ENCODE assay signal across 10 cellular contexts in genomic region chr1:106995970-106996369, GRCh38.
DNase-seq lines count a peak whose midpoint lies in the region; ATAC-seq lines count a peak whose summit lies in the region.
"Had no signal": no experiment of that assay in that cellular context is flagged by ENCODE, and none has a peak within 500 bp of the region (broad histone marks: within the 10 kb centered on the region; RNA-seq: fewer than 3 reads in every experiment).

No MANE protein-coding gene starts in this region.

- no peak overlapping the region for H3K14ac ChIP-seq in mesenchymal stem cell (ENCODE audit: low read length in 2 of 2)

- no peak overlapping the region for H4K91ac ChIP-seq in mesenchymal stem cell (ENCODE audit: low read length)

- H2BK12ac ChIP-seq in mesenchymal stem cell (ENCODE audit: low read length in 2 of 2), result no peak overlapping the region

- no peak overlapping the region for H3K4me2 ChIP-seq in mesenchymal stem cell (ENCODE audit: low read length, poor library complexity, severe bottlenecking)

- peak overlapping the region in 2 of 6 donors; percentile 1 to 83 for H3K27ac Mint-ChIP-seq in naive B cell
- H3K27ac Mint-ChIP-seq: activated naive CD8-positive, alpha-beta T cell treated with anti-CD3 and anti-CD28 coated beads, Interleukin-2, amount 10 ng/mL, durations not matched to agents 7 days and 5 days had no signal

- no peak overlapping the region for H2BK5ac ChIP-seq in mesenchymal stem cell (ENCODE audit: low read depth, low read length, poor library complexity, severe bottlenecking)

- H3K4me1 Mint-ChIP-seq in naive B cell, result peaks cover 0 to 6% (median 0%) of the 10 kb centered on the region in 3 donors
- H3K4me1 Mint-ChIP-seq: activated naive CD8-positive, alpha-beta T cell treated with anti-CD3 and anti-CD28 coated beads, Interleukin-2, amount 10 ng/mL, durations not matched to agents 7 days and 5 days had no signal

- no peak overlapping the region for H3K4me3 ChIP-seq in mesenchymal stem cell (ENCODE audit: insufficient read depth in 1 of 2, low read depth in 1 of 2, low read length in 2 of 2)

- no peak overlapping the region for H2BK15ac ChIP-seq in mesenchymal stem cell (ENCODE audit: low read depth, poor library complexity, severe bottlenecking)

- no peak overlapping the region for H4K8ac ChIP-seq in mesenchymal stem cell (ENCODE audit: low read length)

- H3K4ac ChIP-seq in mesenchymal stem cell (ENCODE audit: low read depth in 1 of 2, low read length in 2 of 2), result no peak overlapping the region

- no peak overlapping the region for H2BK120ac ChIP-seq in mesenchymal stem cell (ENCODE audit: low read depth, low read length)

- peaks cover 0 to 7% (median 0%) of the 10 kb centered on the region in 3 donors for H3K27me3 Mint-ChIP-seq in naive B cell
- H3K27me3 Mint-ChIP-seq: activated naive CD8-positive, alpha-beta T cell treated with anti-CD3 and anti-CD28 coated beads, Interleukin-2, amount 10 ng/mL, durations not matched to agents 7 days and 5 days had no signal

- no peak overlapping the region for H2AFZ ChIP-seq in mesenchymal stem cell (ENCODE audit: low read depth, low read length)

- no peak overlapping the region for H3K27ac ChIP-seq in mesenchymal stem cell (ENCODE audit: low read length, poor library complexity, severe bottlenecking)

- no peaks in the 10 kb centered on the region for H3K36me3 Mint-ChIP-seq in naive B cell
- H3K36me3 Mint-ChIP-seq: activated naive CD8-positive, alpha-beta T cell treated with anti-CD3 and anti-CD28 coated beads, Interleukin-2, amount 10 ng/mL, durations not matched to agents 7 days and 5 days had no signal

- no peak overlapping the region for H3K4me3 Mint-ChIP-seq in naive B cell
- H3K4me3 Mint-ChIP-seq: activated naive CD8-positive, alpha-beta T cell treated with anti-CD3 and anti-CD28 coated beads, Interleukin-2, amount 10 ng/mL, durations not matched to agents 7 days and 5 days had no signal

- no peaks in the 10 kb centered on the region for H3K27me3 ChIP-seq in mesenchymal stem cell (ENCODE audit: control insufficient read depth in 1 of 2, insufficient read depth in 1 of 2, low read length in 2 of 2)

- H3K79me1 ChIP-seq in mesenchymal stem cell (replicated peaks; ENCODE audit: low read length, poor library complexity, severe bottlenecking), result no peaks in the 10 kb centered on the region

- ATAC-seq in GM18909 (IDR thresholded peaks at IDR 0.05; ENCODE audit: poor library complexity, unreplicated experiment) (peak; percentile 97), GM21619 (IDR thresholded peaks at IDR 0.05; ENCODE audit: unreplicated experiment) (peak; percentile 96), HG03108 (IDR thresholded peaks at IDR 0.05; ENCODE audit: unreplicated experiment) (peak; percentile 93), naive B cell (ENCODE audit: low read depth in 2 of 2) (peak; percentile 50 to 74)

- peaks cover 5 to 24% (median 8%) of the 10 kb centered on the region in 7 donors for H3K9me3 Mint-ChIP-seq in naive B cell
- H3K9me3 Mint-ChIP-seq: activated naive CD8-positive, alpha-beta T cell treated with anti-CD3 and anti-CD28 coated beads, Interleukin-2, amount 10 ng/mL, durations not matched to agents 7 days and 5 days had no signal

- no peaks in the 10 kb centered on the region for H3K36me3 ChIP-seq in mesenchymal stem cell (ENCODE audit: control insufficient read depth in 1 of 2, insufficient read depth in 2 of 2, low read depth in 1 of 2, low read length in 2 of 2)

- H3K4me1 ChIP-seq in mesenchymal stem cell (ENCODE audit: control insufficient read depth, insufficient read depth, low read depth, low read length), result no peaks in the 10 kb centered on the region

- DNase-seq in naive B cell (peak; percentile 1), mesenchymal stem cell (no peak), mucosa of gallbladder (ENCODE audit: low spot score) (no peak), putamen (ENCODE audit: low spot score) (no peak)
- DNase-seq: activated CD4-positive, alpha-beta T cell treated with anti-CD3 and anti-CD28 coated beads, Interleukin-2, amount 50 U/mL, for 4 hours; activated naive CD8-positive, alpha-beta T cell treated with anti-CD3 and anti-CD28 coated beads, Interleukin-2, amount 10 ng/mL, durations not matched to agents 7 days and 5 days; NCI-H446 treated with DMSO at 0.1 percent for 48 hours had no signal

- no peak overlapping the region for H3K18ac ChIP-seq in mesenchymal stem cell (ENCODE audit: low read depth in 1 of 2, low read length in 2 of 2)

- no peak overlapping the region for H2AK5ac ChIP-seq in mesenchymal stem cell (ENCODE audit: low read length, severe bottlenecking)

- H3K9ac ChIP-seq in mesenchymal stem cell (ENCODE audit: low read length), result no peak overlapping the region

- no peaks in the 10 kb centered on the region for H3K9me3 ChIP-seq in mesenchymal stem cell (ENCODE audit: control insufficient read depth, low read length)

- H3K23ac ChIP-seq in mesenchymal stem cell (ENCODE audit: low read length in 2 of 2), result no peak overlapping the region
